In the genomic region with DNA sequence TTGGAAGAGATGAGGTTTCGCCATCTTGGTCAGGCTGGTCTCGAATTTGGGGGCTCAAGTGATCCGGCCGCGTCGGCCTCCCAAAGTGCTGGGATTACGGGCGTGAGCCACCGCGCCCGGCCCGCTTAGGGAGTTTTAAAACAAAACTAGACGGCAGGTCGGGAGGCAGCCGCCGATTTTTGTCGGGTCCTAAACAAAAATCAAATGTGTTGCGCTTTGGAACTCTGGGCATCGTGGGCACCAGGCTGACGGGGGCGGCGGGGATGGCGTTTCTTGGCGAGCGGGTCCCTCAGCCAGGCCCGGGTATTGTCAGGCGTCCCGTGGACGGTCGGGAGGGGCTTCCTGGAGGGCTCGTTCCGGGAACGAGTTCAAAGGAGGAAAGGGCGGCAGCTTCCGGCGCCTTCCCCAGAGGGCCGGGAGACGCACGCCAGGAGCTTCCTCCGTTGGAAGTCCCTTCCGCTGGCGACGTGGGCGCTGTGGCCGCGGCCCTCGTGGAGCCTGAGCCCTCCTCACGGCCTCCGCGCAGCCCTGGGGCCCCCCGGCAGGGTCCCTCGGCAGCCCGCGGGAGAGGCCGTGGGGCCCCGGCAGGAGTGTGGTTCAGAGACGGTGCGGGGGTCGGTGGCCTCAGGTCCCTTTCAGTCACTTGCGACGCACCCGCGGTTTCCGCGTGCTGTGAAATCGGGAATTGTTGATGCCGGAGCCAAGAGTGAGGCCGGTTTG, we compare ENCODE assay signal across 1 cellular context.
TF ChIP-seq lines count a peak whose summit lies in the region.

No MANE protein-coding gene starts in this region.

TF ChIP-seq in HepG2, 621 proteins besides CTCF, POLR2A, EP300 and RAD21 (continued from another document and continues in another):
- TF ChIP-seq, protein P1, sequence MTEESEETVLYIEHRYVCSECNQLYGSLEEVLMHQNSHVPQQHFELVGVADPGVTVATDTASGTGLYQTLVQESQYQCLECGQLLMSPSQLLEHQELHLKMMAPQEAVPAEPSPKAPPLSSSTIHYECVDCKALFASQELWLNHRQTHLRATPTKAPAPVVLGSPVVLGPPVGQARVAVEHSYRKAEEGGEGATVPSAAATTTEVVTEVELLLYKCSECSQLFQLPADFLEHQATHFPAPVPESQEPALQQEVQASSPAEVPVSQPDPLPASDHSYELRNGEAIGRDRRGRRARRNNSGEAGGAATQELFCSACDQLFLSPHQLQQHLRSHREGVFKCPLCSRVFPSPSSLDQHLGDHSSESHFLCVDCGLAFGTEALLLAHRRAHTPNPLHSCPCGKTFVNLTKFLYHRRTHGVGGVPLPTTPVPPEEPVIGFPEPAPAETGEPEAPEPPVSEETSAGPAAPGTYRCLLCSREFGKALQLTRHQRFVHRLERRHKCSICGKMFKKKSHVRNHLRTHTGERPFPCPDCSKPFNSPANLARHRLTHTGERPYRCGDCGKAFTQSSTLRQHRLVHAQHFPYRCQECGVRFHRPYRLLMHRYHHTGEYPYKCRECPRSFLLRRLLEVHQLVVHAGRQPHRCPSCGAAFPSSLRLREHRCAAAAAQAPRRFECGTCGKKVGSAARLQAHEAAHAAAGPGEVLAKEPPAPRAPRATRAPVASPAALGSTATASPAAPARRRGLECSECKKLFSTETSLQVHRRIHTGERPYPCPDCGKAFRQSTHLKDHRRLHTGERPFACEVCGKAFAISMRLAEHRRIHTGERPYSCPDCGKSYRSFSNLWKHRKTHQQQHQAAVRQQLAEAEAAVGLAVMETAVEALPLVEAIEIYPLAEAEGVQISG (CRISPR knock-in tag; IDR thresholded peaks at IDR 0.05), result peak; percentile 85
- TF ChIP-seq GLI4 (CRISPR knock-in tag; IDR thresholded peaks at IDR 0.05; ENCODE audit: borderline replicate concordance) (no peak), ZFP36 (IDR thresholded peaks at IDR 0.05; ENCODE audit: borderline replicate concordance, low read depth, low read length, partially characterized antibody) (no peak), KDM2A (CRISPR knock-in tag; IDR thresholded peaks at IDR 0.05; ENCODE audit: borderline replicate concordance, low read depth) (peak; percentile 37), ZKSCAN8 (CRISPR knock-in tag; IDR thresholded peaks at IDR 0.05; ENCODE audit: borderline replicate concordance) (no peak), REXO4 (CRISPR knock-in tag; IDR thresholded peaks at IDR 0.05; ENCODE audit: borderline replicate concordance) (no peak), ZNF382 (CRISPR knock-in tag; IDR thresholded peaks at IDR 0.05; ENCODE audit: borderline replicate concordance) (no peak), ZSCAN31 (CRISPR knock-in tag; IDR thresholded peaks at IDR 0.05; ENCODE audit: low read depth) (peak; percentile 54; the same call in 1 of the 2 replicates), ZNF510 (CRISPR knock-in tag; IDR thresholded peaks at IDR 0.05; ENCODE audit: low read depth) (0 out of 2 replicates have a peak, but pooled peaks have one; percentile 37), SP1 (IDR thresholded peaks at IDR 0.05) (no peak), SP1 (CRISPR knock-in tag; IDR thresholded peaks at IDR 0.05) (no peak), ZNF30 (CRISPR knock-in tag; IDR thresholded peaks at IDR 0.05) (no peak), TOPORS (CRISPR knock-in tag; IDR thresholded peaks at IDR 0.05) (no peak), SMAD3 (CRISPR knock-in tag; IDR thresholded peaks at IDR 0.05) (no peak), DPF2 (CRISPR knock-in tag; IDR thresholded peaks at IDR 0.05; ENCODE audit: borderline replicate concordance, low read depth) (no peak), TAF1 (CRISPR knock-in tag; IDR thresholded peaks at IDR 0.05) (peak; percentile 93), ZNF17 (CRISPR knock-in tag; IDR thresholded peaks at IDR 0.05) (no peak), ZSCAN21 (CRISPR knock-in tag; IDR thresholded peaks at IDR 0.05; ENCODE audit: borderline replicate concordance) (peak; percentile 53; the same call in 1 of the 2 replicates), ZNF564 (CRISPR knock-in tag; IDR thresholded peaks at IDR 0.05) (no peak), ZNF546 (CRISPR knock-in tag; conservative IDR thresholded peaks at IDR 0.05) (no peak), ATRX (CRISPR knock-in tag; IDR thresholded peaks at IDR 0.05; ENCODE audit: borderline replicate concordance) (no peak), ZNF773 (CRISPR knock-in tag; IDR thresholded peaks at IDR 0.05; ENCODE audit: borderline replicate concordance) (no peak), SYNCRIP (IDR thresholded peaks at IDR 0.05; ENCODE audit: insufficient read depth, low read depth, low read length) (no peak), HDAC6 (IDR thresholded peaks at IDR 0.05; ENCODE audit: low read depth, low read length) (no peak), ZNF660 (CRISPR knock-in tag; IDR thresholded peaks at IDR 0.05; ENCODE audit: borderline replicate concordance, low read depth) (no peak), PCBP2 (optimal IDR thresholded peaks at IDR 0.05; ENCODE audit: low read depth, low read length, poor library complexity, severe bottlenecking) (no peak), ZNF776 (CRISPR knock-in tag; IDR thresholded peaks at IDR 0.05) (no peak), RXRA (CRISPR knock-in tag; IDR thresholded peaks at IDR 0.05) (peak; percentile 38; the same call in 1 of the 2 replicates), ELF1 (CRISPR knock-in tag; IDR thresholded peaks at IDR 0.05) (peak; percentile 78), ESRRA (CRISPR knock-in tag; IDR thresholded peaks at IDR 0.05; ENCODE audit: low read depth) (no peak)
- TF ChIP-seq, protein P2, sequence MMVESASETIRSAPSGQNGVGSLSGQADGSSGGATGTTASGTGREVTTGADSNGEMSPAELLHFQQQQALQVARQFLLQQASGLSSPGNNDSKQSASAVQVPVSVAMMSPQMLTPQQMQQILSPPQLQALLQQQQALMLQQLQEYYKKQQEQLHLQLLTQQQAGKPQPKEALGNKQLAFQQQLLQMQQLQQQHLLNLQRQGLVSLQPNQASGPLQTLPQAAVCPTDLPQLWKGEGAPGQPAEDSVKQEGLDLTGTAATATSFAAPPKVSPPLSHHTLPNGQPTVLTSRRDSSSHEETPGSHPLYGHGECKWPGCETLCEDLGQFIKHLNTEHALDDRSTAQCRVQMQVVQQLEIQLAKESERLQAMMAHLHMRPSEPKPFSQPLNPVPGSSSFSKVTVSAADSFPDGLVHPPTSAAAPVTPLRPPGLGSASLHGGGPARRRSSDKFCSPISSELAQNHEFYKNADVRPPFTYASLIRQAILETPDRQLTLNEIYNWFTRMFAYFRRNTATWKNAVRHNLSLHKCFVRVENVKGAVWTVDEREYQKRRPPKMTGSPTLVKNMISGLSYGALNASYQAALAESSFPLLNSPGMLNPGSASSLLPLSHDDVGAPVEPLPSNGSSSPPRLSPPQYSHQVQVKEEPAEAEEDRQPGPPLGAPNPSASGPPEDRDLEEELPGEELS (CRISPR knock-in tag; IDR thresholded peaks at IDR 0.05), result peak; percentile 55; the same call in 1 of the 2 replicates
- TF ChIP-seq, protein P3, sequence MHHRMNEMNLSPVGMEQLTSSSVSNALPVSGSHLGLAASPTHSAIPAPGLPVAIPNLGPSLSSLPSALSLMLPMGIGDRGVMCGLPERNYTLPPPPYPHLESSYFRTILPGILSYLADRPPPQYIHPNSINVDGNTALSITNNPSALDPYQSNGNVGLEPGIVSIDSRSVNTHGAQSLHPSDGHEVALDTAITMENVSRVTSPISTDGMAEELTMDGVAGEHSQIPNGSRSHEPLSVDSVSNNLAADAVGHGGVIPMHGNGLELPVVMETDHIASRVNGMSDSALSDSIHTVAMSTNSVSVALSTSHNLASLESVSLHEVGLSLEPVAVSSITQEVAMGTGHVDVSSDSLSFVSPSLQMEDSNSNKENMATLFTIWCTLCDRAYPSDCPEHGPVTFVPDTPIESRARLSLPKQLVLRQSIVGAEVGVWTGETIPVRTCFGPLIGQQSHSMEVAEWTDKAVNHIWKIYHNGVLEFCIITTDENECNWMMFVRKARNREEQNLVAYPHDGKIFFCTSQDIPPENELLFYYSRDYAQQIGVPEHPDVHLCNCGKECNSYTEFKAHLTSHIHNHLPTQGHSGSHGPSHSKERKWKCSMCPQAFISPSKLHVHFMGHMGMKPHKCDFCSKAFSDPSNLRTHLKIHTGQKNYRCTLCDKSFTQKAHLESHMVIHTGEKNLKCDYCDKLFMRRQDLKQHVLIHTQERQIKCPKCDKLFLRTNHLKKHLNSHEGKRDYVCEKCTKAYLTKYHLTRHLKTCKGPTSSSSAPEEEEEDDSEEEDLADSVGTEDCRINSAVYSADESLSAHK (CRISPR knock-in tag; IDR thresholded peaks at IDR 0.05; ENCODE audit: borderline replicate concordance), result no peak
- TF ChIP-seq, protein P4, sequence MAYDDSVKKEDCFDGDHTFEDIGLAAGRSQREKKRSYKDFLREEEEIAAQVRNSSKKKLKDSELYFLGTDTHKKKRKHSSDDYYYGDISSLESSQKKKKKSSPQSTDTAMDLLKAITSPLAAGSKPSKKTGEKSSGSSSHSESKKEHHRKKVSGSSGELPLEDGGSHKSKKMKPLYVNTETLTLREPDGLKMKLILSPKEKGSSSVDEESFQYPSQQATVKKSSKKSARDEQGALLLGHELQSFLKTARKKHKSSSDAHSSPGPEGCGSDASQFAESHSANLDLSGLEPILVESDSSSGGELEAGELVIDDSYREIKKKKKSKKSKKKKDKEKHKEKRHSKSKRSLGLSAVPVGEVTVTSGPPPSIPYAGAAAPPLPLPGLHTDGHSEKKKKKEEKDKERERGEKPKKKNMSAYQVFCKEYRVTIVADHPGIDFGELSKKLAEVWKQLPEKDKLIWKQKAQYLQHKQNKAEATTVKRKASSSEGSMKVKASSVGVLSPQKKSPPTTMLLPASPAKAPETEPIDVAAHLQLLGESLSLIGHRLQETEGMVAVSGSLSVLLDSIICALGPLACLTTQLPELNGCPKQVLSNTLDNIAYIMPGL (CRISPR knock-in tag; IDR thresholded peaks at IDR 0.05; ENCODE audit: borderline replicate concordance in 1 of 2, low read depth in 1 of 2), result peak; percentile 54 to 78; a peak in 2 of 4 replicates
- TF ChIP-seq, protein P5, sequence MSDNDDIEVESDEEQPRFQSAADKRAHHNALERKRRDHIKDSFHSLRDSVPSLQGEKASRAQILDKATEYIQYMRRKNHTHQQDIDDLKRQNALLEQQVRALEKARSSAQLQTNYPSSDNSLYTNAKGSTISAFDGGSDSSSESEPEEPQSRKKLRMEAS (IDR thresholded peaks at IDR 0.05), result peak; percentile 79
- TF ChIP-seq, protein P6, sequence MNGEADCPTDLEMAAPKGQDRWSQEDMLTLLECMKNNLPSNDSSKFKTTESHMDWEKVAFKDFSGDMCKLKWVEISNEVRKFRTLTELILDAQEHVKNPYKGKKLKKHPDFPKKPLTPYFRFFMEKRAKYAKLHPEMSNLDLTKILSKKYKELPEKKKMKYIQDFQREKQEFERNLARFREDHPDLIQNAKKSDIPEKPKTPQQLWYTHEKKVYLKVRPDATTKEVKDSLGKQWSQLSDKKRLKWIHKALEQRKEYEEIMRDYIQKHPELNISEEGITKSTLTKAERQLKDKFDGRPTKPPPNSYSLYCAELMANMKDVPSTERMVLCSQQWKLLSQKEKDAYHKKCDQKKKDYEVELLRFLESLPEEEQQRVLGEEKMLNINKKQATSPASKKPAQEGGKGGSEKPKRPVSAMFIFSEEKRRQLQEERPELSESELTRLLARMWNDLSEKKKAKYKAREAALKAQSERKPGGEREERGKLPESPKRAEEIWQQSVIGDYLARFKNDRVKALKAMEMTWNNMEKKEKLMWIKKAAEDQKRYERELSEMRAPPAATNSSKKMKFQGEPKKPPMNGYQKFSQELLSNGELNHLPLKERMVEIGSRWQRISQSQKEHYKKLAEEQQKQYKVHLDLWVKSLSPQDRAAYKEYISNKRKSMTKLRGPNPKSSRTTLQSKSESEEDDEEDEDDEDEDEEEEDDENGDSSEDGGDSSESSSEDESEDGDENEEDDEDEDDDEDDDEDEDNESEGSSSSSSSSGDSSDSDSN (CRISPR knock-in tag; IDR thresholded peaks at IDR 0.05), result peak; percentile 75; the same call in 1 of the 2 replicates
- TF ChIP-seq, protein P7, sequence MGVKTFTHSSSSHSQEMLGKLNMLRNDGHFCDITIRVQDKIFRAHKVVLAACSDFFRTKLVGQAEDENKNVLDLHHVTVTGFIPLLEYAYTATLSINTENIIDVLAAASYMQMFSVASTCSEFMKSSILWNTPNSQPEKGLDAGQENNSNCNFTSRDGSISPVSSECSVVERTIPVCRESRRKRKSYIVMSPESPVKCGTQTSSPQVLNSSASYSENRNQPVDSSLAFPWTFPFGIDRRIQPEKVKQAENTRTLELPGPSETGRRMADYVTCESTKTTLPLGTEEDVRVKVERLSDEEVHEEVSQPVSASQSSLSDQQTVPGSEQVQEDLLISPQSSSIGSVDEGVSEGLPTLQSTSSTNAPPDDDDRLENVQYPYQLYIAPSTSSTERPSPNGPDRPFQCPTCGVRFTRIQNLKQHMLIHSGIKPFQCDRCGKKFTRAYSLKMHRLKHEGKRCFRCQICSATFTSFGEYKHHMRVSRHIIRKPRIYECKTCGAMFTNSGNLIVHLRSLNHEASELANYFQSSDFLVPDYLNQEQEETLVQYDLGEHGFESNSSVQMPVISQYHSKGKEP (CRISPR knock-in tag; IDR thresholded peaks at IDR 0.05), result no peak
- TF ChIP-seq, protein P8, sequence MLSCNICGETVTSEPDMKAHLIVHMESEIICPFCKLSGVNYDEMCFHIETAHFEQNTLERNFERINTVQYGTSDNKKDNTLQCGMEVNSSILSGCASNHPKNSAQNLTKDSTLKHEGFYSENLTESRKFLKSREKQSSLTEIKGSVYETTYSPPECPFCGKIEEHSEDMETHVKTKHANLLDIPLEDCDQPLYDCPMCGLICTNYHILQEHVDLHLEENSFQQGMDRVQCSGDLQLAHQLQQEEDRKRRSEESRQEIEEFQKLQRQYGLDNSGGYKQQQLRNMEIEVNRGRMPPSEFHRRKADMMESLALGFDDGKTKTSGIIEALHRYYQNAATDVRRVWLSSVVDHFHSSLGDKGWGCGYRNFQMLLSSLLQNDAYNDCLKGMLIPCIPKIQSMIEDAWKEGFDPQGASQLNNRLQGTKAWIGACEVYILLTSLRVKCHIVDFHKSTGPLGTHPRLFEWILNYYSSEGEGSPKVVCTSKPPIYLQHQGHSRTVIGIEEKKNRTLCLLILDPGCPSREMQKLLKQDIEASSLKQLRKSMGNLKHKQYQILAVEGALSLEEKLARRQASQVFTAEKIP (CRISPR knock-in tag; IDR thresholded peaks at IDR 0.05; ENCODE audit: borderline replicate concordance), result no peak
- TF ChIP-seq, protein P9, sequence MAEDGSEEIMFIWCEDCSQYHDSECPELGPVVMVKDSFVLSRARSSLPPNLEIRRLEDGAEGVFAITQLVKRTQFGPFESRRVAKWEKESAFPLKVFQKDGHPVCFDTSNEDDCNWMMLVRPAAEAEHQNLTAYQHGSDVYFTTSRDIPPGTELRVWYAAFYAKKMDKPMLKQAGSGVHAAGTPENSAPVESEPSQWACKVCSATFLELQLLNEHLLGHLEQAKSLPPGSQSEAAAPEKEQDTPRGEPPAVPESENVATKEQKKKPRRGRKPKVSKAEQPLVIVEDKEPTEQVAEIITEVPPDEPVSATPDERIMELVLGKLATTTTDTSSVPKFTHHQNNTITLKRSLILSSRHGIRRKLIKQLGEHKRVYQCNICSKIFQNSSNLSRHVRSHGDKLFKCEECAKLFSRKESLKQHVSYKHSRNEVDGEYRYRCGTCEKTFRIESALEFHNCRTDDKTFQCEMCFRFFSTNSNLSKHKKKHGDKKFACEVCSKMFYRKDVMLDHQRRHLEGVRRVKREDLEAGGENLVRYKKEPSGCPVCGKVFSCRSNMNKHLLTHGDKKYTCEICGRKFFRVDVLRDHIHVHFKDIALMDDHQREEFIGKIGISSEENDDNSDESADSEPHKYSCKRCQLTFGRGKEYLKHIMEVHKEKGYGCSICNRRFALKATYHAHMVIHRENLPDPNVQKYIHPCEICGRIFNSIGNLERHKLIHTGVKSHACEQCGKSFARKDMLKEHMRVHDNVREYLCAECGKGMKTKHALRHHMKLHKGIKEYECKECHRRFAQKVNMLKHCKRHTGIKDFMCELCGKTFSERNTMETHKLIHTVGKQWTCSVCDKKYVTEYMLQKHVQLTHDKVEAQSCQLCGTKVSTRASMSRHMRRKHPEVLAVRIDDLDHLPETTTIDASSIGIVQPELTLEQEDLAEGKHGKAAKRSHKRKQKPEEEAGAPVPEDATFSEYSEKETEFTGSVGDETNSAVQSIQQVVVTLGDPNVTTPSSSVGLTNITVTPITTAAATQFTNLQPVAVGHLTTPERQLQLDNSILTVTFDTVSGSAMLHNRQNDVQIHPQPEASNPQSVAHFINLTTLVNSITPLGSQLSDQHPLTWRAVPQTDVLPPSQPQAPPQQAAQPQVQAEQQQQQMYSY (CRISPR knock-in tag; IDR thresholded peaks at IDR 0.05), result no peak; the same call in 1 of the 2 replicates
